ENCODE assay signal across 17 cellular contexts in the genomic region with DNA sequence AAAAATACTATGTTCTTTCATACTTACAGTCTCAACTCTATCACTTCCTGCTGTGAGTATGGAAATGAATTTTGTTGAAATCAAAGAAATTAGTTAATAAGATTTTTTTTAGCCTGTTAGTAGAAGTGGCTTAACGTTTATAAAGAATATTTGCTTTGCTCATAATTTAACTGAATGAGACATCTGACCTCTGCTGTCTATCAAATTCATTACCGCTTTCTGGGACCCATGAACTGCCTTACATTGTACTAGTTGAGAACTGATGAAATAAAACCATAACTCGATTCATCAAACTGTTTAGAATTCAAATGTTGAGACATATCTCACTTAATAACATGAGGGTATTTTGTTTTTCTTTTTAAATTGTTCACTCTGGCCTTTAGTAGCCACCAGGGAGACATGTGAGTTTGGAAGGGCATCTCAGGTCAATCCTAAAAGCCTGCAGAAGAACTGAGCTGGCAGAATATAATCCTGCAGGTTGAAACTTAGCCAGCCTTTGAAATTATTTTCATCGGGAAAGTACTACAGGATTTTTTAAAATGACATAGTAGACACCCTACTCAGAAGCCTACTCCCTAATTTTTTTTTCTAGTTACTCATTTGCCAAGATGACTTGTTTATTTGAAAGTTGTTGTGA.
"Had no signal": no experiment of that assay in that cellular context is flagged by ENCODE, and none has a peak within 500 bp of the region (broad histone marks: within the 10 kb centered on the region; RNA-seq: fewer than 3 reads in every experiment).

No MANE protein-coding gene starts in this region.

- H3K4me3 Mint-ChIP-seq: activated CD8-positive, alpha-beta T cell treated with anti-CD3 and anti-CD28 coated beads for 36 hours; activated naive CD4-positive, alpha-beta T cell treated with anti-CD3 and anti-CD28 coated beads, Interleukin-2, amount 50 U/mL, for 24 hours; neural crest cell; T-helper 1 cell treated with Interleukin-12 subunit alpha and Interleukin-12 subunit beta and Interleukin-4 antibody, amounts not matched to agents 30 μg/mL and 1 μg/mL, for 36 hours; WTC11 had no signal

- H3K27me3 Mint-ChIP-seq: activated naive CD4-positive, alpha-beta T cell treated with anti-CD3 and anti-CD28 coated beads, Interleukin-2, amount 50 U/mL, for 24 hours had no signal

- H3K4me1 ChIP-seq: colonic mucosa, transverse colon had no signal

- H3K36me3 Mint-ChIP-seq: activated naive CD4-positive, alpha-beta T cell treated with anti-CD3 and anti-CD28 coated beads, Interleukin-2, amount 50 U/mL, for 24 hours had no signal

- H3K9me3 ChIP-seq: colonic mucosa, esophagus squamous epithelium, lower lobe of right lung, transverse colon had no signal

- ATAC-seq: activated CD8-positive, alpha-beta T cell treated with anti-CD3 and anti-CD28 coated beads for 36 hours; lower lobe of right lung; WTC11 had no signal

- H3K4me1 Mint-ChIP-seq: activated naive CD4-positive, alpha-beta T cell treated with anti-CD3 and anti-CD28 coated beads, Interleukin-2, amount 50 U/mL, for 24 hours; neural crest cell had no signal

- H3K27ac ChIP-seq: colonic mucosa, lower lobe of right lung, transverse colon had no signal

- H3K27me3 ChIP-seq: colonic mucosa, esophagus squamous epithelium, transverse colon had no signal

- DNase-seq: activated CD4-positive, alpha-beta T cell treated with anti-CD3 and anti-CD28 coated beads for 4 hours; activated CD8-positive, alpha-beta T cell treated with anti-CD3 and anti-CD28 coated beads for 36 hours; activated effector memory CD4-positive, alpha-beta T cell treated with anti-CD3 and anti-CD28 coated beads, Interleukin-2, amount 50 U/mL, for 16 hours; activated T-cell treated with anti-CD3 and anti-CD28 coated beads, Interleukin-2, amount 50 U/mL, for 48 hours; caudate nucleus; colonic mucosa; esophagus squamous epithelium; foreskin fibroblast; lower lobe of right lung; stimulated activated CD4-positive, alpha-beta T cell treated with anti-CD3 and anti-CD28 coated beads, Interleukin-12 subunit alpha, Interleukin-12 subunit beta, amount 100 ng/mL, for 4 hours; stimulated activated CD4-positive, alpha-beta T cell treated with anti-CD3 and anti-CD28 coated beads, Interleukin-2, amount 100 ng/mL, for 24 hours; transverse colon had no signal

- H3K4me3 ChIP-seq: colonic mucosa, esophagus squamous epithelium, lower lobe of right lung, transverse colon had no signal

- H3K27ac Mint-ChIP-seq: activated CD8-positive, alpha-beta T cell treated with anti-CD3 and anti-CD28 coated beads for 36 hours; activated naive CD4-positive, alpha-beta T cell treated with anti-CD3 and anti-CD28 coated beads, Interleukin-2, amount 50 U/mL, for 24 hours; T-helper 1 cell treated with Interleukin-12 subunit alpha and Interleukin-12 subunit beta and Interleukin-4 antibody, amounts not matched to agents 30 μg/mL and 1 μg/mL, for 36 hours had no signal

- FAIRE-seq: endometrium had no signal

- H3K36me3 ChIP-seq: colonic mucosa, lower lobe of right lung, transverse colon had no signal
